Comparison of ENCODE assay signal across 23 cellular contexts in the genomic region with DNA sequence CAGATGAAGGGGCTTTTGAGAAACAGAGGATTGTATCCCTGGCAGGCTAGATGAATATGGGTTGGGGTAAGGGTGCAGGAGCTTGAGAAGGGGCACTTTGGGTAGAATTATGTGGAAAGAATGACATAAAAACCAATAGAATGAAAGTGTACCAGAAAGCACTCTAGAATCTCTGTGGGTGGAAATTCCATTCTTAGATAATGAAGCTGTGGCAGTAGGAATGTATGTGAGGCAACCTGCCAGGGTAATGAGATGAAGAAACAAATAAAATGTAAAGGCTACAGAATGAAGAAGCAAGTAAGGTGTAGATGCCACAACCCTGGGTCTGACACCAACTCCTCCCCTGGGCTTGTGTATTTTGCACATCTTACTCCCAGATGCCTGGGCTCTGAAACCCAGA. TPM values are rescaled to one million over a fixed set of nuclear protein-coding genes. Genes with fewer than 3 reads are reported as not detected.
DNase-seq lines count a peak whose midpoint lies in the region; ATAC-seq, FAIRE-seq and TF ChIP-seq lines count a peak whose summit lies in the region.
"Had no signal": no experiment of that assay in that cellular context is flagged by ENCODE, and none has a peak within 500 bp of the region (broad histone marks: within the 10 kb centered on the region; RNA-seq: fewer than 3 reads in every experiment).

No MANE protein-coding gene starts in this region.

- H3K9me3 Mint-ChIP-seq in naive thymus-derived CD8-positive, alpha-beta T cell, result no peaks in the 10 kb centered on the region
- H3K9me3 Mint-ChIP-seq: activated B cell treated with CpG ODN at 0.5 μM for 24 hours; effector memory CD8-positive, alpha-beta T cell; natural killer cell; T-helper 1 cell treated with Interleukin-12 subunit alpha and Interleukin-12 subunit beta and Interleukin-4 antibody, amounts not matched to agents 30 μg/mL and 1 μg/mL, for 36 hours had no signal

- TF ChIP-seq CTCF in cardiac fibroblast (IDR thresholded peaks at IDR 0.05; ENCODE audit: low read depth, low read length), result no peak

- no peaks in the 10 kb centered on the region for H3K27me3 Mint-ChIP-seq in naive thymus-derived CD8-positive, alpha-beta T cell
- H3K27me3 Mint-ChIP-seq: activated B cell treated with CpG ODN at 0.5 μM for 24 hours had no signal

- H3K4me3 ChIP-seq in cardiac fibroblast (replicated peaks in 1 of 2; ENCODE audit: low read depth in 2 of 2, low read length in 2 of 2), result no peak overlapping the region
- H3K4me3 ChIP-seq: lower lobe of right lung, vagina had no signal

- no peaks in the 10 kb centered on the region for H3K36me3 Mint-ChIP-seq in naive thymus-derived CD8-positive, alpha-beta T cell
- H3K36me3 Mint-ChIP-seq: natural killer cell had no signal

- ATAC-seq in naive thymus-derived CD8-positive, alpha-beta T cell, result no peak
- no peak for ATAC-seq in GM21526 (IDR thresholded peaks at IDR 0.05; ENCODE audit: low FRiP score, unreplicated experiment)
- ATAC-seq: effector memory CD8-positive, alpha-beta T cell; lower lobe of right lung; natural killer cell; Right ventricle myocardium inferior had no signal

- DNase-seq in ACHN, result peak; percentile 61
- peak; percentile 5 for DNase-seq in HK-2 (ENCODE audit: unreplicated experiment)
- peak; percentile 62 to 80 for DNase-seq in cardiac fibroblast (ENCODE audit: low read depth in 2 of 2)
- DNase-seq in kidney tubule cell (ENCODE audit: low spot score), result peak; percentile 45
- no peak for DNase-seq in naive thymus-derived CD8-positive, alpha-beta T cell
- DNase-seq in NCI-H2029 (lab: John Stamatoyannopoulos, UW), result no peak
- no peak for DNase-seq in HTR-8/SVneo (ENCODE audit: insufficient read length, low spot score)
- DNase-seq: activated B cell treated with CpG ODN at 0.5 μM for 24 hours; activated naive CD4-positive, alpha-beta T cell; COR-L47; effector memory CD8-positive, alpha-beta T cell; GDM1; lower lobe of right lung; natural killer cell; NCI-H1436 treated with DMSO at 0.1 percent for 48 hours had no signal

- in situ Hi-C loops in ACHN (cut with HindIII; ENCODE audit: low pct_ligation_motif_present, low pct_unique_long_range_greater_than_20kb, low sequenced_read_pairs), result no loop called here

- POLR2A ChIA-PET in naive thymus-derived CD8-positive, alpha-beta T cell (lab: Charles Lee), result no interaction called here

- no peak overlapping the region for H3K4me3 Mint-ChIP-seq in naive thymus-derived CD8-positive, alpha-beta T cell
- H3K4me3 Mint-ChIP-seq: activated B cell treated with CpG ODN at 0.5 μM for 24 hours; effector memory CD8-positive, alpha-beta T cell; natural killer cell; T-helper 1 cell treated with Interleukin-12 subunit alpha and Interleukin-12 subunit beta and Interleukin-4 antibody, amounts not matched to agents 30 μg/mL and 1 μg/mL, for 36 hours had no signal

- FAIRE-seq in HTR-8/SVneo (lab: Jason Lieb, UNC), result no peak
- FAIRE-seq: frontal cortex had no signal

- H3K4me1 Mint-ChIP-seq in naive thymus-derived CD8-positive, alpha-beta T cell, result peaks cover 2 to 7% (median 3%) of the 10 kb centered on the region in 4 donors

- peak overlapping the region in 1 of 10 donors; percentile 13 for H3K27ac Mint-ChIP-seq in naive thymus-derived CD8-positive, alpha-beta T cell
- H3K27ac Mint-ChIP-seq: activated B cell treated with CpG ODN at 0.5 μM for 24 hours; effector memory CD8-positive, alpha-beta T cell; natural killer cell; T-helper 1 cell treated with Interleukin-12 subunit alpha and Interleukin-12 subunit beta and Interleukin-4 antibody, amounts not matched to agents 30 μg/mL and 1 μg/mL, for 36 hours had no signal

RNA-seq across cellular contexts. Expression of gene NOBOX, which starts 16.8 kb away (rescaled TPM):
- total RNA-seq in naive thymus-derived CD8-positive, alpha-beta T cell, result not detected
- not detected for polyA plus RNA-seq in naive thymus-derived CD8-positive, alpha-beta T cell
- total RNA-seq: activated B cell treated with CpG ODN at 0.5 μM for 24 hours, cardiac septum, frontal cortex, LHCN-M2, lower lobe of right lung, natural killer cell, pulmonary artery endothelial cell, Right ventricle myocardium inferior, vagina had no signal

RNA-seq across cellular contexts. Expression of gene ARHGEF5, which starts 31.5 kb away (rescaled TPM):
- 10 to 100 TPM; 11.9 to 12.9 TPM for total RNA-seq in naive thymus-derived CD8-positive, alpha-beta T cell
- polyA plus RNA-seq in naive thymus-derived CD8-positive, alpha-beta T cell, result 1 to 10 TPM in 1 of 3 donors, under 1 TPM in 2; 0.45 to 3.0 (median 0.66) TPM

Comparison
In these comparisons a context has a peak if more than half of its experiments do, and no peak if none do; other contexts are left out.
1. DNase-seq: peak in ACHN (single experiment), HK-2 (single experiment), cardiac fibroblast (2 of 2) and kidney tubule cell (single experiment); none in naive thymus-derived CD8-positive, alpha-beta T cell (0 of 10), NCI-H2029 (single experiment) and HTR-8/SVneo (single experiment).